Comparison of ENCODE assay signal across 15 cellular contexts in genomic region chrX:1589356-1590130, GRCh38. TPM values are rescaled to one million over a fixed set of nuclear protein-coding genes. Genes with fewer than 3 reads are reported as not detected.
DNase-seq lines count a peak whose midpoint lies in the region; ATAC-seq and TF ChIP-seq lines count a peak whose summit lies in the region.
"Had no signal": no experiment of that assay in that cellular context is flagged by ENCODE, and none has a peak within 500 bp of the region (broad histone marks: within the 10 kb centered on the region; RNA-seq: fewer than 3 reads in every experiment).

No MANE protein-coding gene starts in this region.

- DNase-seq in SKM-1 treated with dmso at 0.1 percent for 144 hours (lab: John Stamatoyannopoulos, UW; ENCODE audit: unreplicated experiment) (peak; percentile 34), SKM-1 (lab: John Stamatoyannopoulos, UW; ENCODE audit: unreplicated experiment) (no peak), HCT116 (ENCODE audit: low read depth, low spot score) (no peak), NCI-H82 treated with DMSO at 0.1 percent for 48 hours (lab: John Stamatoyannopoulos, UW; ENCODE audit: unreplicated experiment) (no peak), omental fat pad (ENCODE audit: low spot score) (no peak), NCI-H146 (lab: John Stamatoyannopoulos, UW) (no peak)
- no peak for DNase-seq in activated T-helper 1 cell treated with anti-CD3 and anti-CD28 coated beads, Interleukin-12 subunit alpha, Interleukin-12 subunit beta, Interleukin-2, Interleukin-4 antibody, amounts not matched to agents 30 ng/mL and 10 ng/mL and 1 ng/mL, durations not matched to agents 14 hours and 24 hours and 36 hours (ENCODE audit: low spot score)
- DNase-seq in naive thymus-derived CD4-positive, alpha-beta T cell, result peak in 1 of 9 donors; percentile 19
- DNase-seq: aorta, NCI-H1436, NCI-H774, nucleus accumbens had no signal

- POLR2A ChIA-PET in HCT116 (lab: Charles Lee), result no interaction called here
- POLR2A ChIA-PET in naive thymus-derived CD4-positive, alpha-beta T cell (lab: Charles Lee), result no interaction called here

- peak overlapping the region; percentile 29 for H3K27ac Mint-ChIP-seq in activated T-helper 1 cell treated with anti-CD3 and anti-CD28 coated beads, Interleukin-12 subunit alpha, Interleukin-12 subunit beta, Interleukin-2, Interleukin-4 antibody, amounts not matched to agents 30 ng/mL and 10 ng/mL and 1 ng/mL, durations not matched to agents 14 hours and 24 hours and 36 hours
- H3K27ac Mint-ChIP-seq in naive thymus-derived CD4-positive, alpha-beta T cell, result peak overlapping the region; percentile 70 to 89 (median 79)

- H3K36me3 ChIP-seq in HCT116 (ENCODE audit: control insufficient read depth in 1 of 2, insufficient read depth in 2 of 2, low read length in 2 of 2), result peaks cover 0 to 11% of the 10 kb centered on the region in 2 experiments; a peak in 2 of 4 replicates
- H3K36me3 ChIP-seq in naive thymus-derived CD4-positive, alpha-beta T cell (ENCODE audit: control insufficient read depth in 2 of 3, insufficient read depth in 3 of 3, low read length in 3 of 3), result peaks cover 0 to 21% (median 7%) of the 10 kb centered on the region in 3 experiments

- intact Hi-C loops in HCT116 (cut with micrococcal nuclease), result no loop called here
- intact Hi-C loops in activated T-helper 1 cell treated with anti-CD3 and anti-CD28 coated beads, Interleukin-12 subunit alpha, Interleukin-12 subunit beta, Interleukin-2, Interleukin-4 antibody, amounts not matched to agents 30 ng/mL and 10 ng/mL and 1 ng/mL, durations not matched to agents 14 hours and 24 hours and 36 hours (cut with micrococcal nuclease), result loop anchor here (2.0 to 5.0 kb wide), 3 partner anchors 197 to 1018 kb away; partner anchors contain the start of gene SLC25A6
- intact Hi-C loops in naive thymus-derived CD4-positive, alpha-beta T cell (cut with micrococcal nuclease), result loop anchor here (2.0 to 5.0 kb wide), 6 partner anchors 13 to 1272 kb away; partner anchors contain the start of genes CD99 (in 1 of the 2) and GTPBP6 (in 1 of the 2)

- no peaks in the 10 kb centered on the region for H4K20me1 ChIP-seq in HCT116 (ENCODE audit: insufficient read depth)

- no peak for TF ChIP-seq RAD21 in HCT116 (IDR thresholded peaks at IDR 0.05; ENCODE audit: low read depth)

- H3K4me1 Mint-ChIP-seq in activated T-helper 1 cell treated with anti-CD3 and anti-CD28 coated beads, Interleukin-12 subunit alpha, Interleukin-12 subunit beta, Interleukin-2, Interleukin-4 antibody, amounts not matched to agents 30 ng/mL and 10 ng/mL and 1 ng/mL, durations not matched to agents 14 hours and 24 hours and 36 hours (ENCODE audit: low read depth), result peaks cover 10% of the 10 kb centered on the region
- peaks cover 0 to 37% (median 23%) of the 10 kb centered on the region in 7 donors for H3K4me1 Mint-ChIP-seq in naive thymus-derived CD4-positive, alpha-beta T cell

- no peak for ATAC-seq in HCT116
- no peak for ATAC-seq in naive thymus-derived CD4-positive, alpha-beta T cell
- ATAC-seq in omental fat pad (ENCODE audit: low FRiP score), result no peak

- H3K4me3 Mint-ChIP-seq in activated T-helper 1 cell treated with anti-CD3 and anti-CD28 coated beads, Interleukin-12 subunit alpha, Interleukin-12 subunit beta, Interleukin-2, Interleukin-4 antibody, amounts not matched to agents 30 ng/mL and 10 ng/mL and 1 ng/mL, durations not matched to agents 14 hours and 24 hours and 36 hours, result no peak overlapping the region
- peak overlapping the region in 5 of 10 donors; percentile 3 to 70 (median 13) for H3K4me3 Mint-ChIP-seq in naive thymus-derived CD4-positive, alpha-beta T cell

- no peak overlapping the region for H3K9ac ChIP-seq in HCT116 (ENCODE audit: low read length)

- no peaks in the 10 kb centered on the region for H3K9me3 Mint-ChIP-seq in activated T-helper 1 cell treated with anti-CD3 and anti-CD28 coated beads, Interleukin-12 subunit alpha, Interleukin-12 subunit beta, Interleukin-2, Interleukin-4 antibody, amounts not matched to agents 30 ng/mL and 10 ng/mL and 1 ng/mL, durations not matched to agents 14 hours and 24 hours and 36 hours
- peaks cover 0 to 2% (median 0%) of the 10 kb centered on the region in 11 donors for H3K9me3 Mint-ChIP-seq in naive thymus-derived CD4-positive, alpha-beta T cell

- H3K4me3 ChIP-seq in HCT116 (replicated peaks in 1 of 2; ENCODE audit: low read depth in 1 of 2, low read length in 2 of 2), result no peak overlapping the region
- H3K4me3 ChIP-seq in naive thymus-derived CD4-positive, alpha-beta T cell (ENCODE audit: low read length), result no peak overlapping the region
- H3K4me3 ChIP-seq: spleen had no signal

- no peaks in the 10 kb centered on the region for H3K9me3 ChIP-seq in HCT116 (ENCODE audit: control insufficient read depth in 1 of 2, insufficient read depth in 1 of 2, low read depth in 1 of 2, low read length in 2 of 2)
- H3K9me3 ChIP-seq in naive thymus-derived CD4-positive, alpha-beta T cell (ENCODE audit: control insufficient read depth in 2 of 3, low read length in 3 of 3), result no peaks in the 10 kb centered on the region
- H3K9me3 ChIP-seq: spleen had no signal

- 0 out of 2 replicates have a peak overlapping the region, but pooled peaks have one; percentile 29 for H3K27ac ChIP-seq in HCT116 (ENCODE audit: low read depth, low read length)
- H3K27ac ChIP-seq in naive thymus-derived CD4-positive, alpha-beta T cell (ENCODE audit: low read depth, low read length), result no peak overlapping the region

- no peak overlapping the region for H2AFZ ChIP-seq in HCT116 (ENCODE audit: low read depth, low read length, poor library complexity, severe bottlenecking)

- CTCF ChIA-PET in HCT116 (lab: Charles Lee), result no interaction called here
- CTCF ChIA-PET in naive thymus-derived CD4-positive, alpha-beta T cell (lab: Charles Lee), result no interaction called here

- RAD21 ChIA-PET in HCT116 (lab: Charles Lee; ENCODE audit: low non-redundant PET in 1 of 2, low total read pairs in 2 of 2, uncharacterized antibody in 2 of 2, unreplicated experiment in 2 of 2), result no interaction called here

- no peak for TF ChIP-seq POLR2A in HCT116 (IDR thresholded peaks at IDR 0.05; ENCODE audit: borderline replicate concordance, extremely low read depth, insufficient read depth, insufficient read length)

- no peak for TF ChIP-seq CTCF in HCT116 (IDR thresholded peaks at IDR 0.05 in 2 of 3, conservative IDR thresholded peaks at IDR 0.05 in 1 of 3; ENCODE audit: borderline replicate concordance in 1 of 3, insufficient read depth in 1 of 3, low read depth in 2 of 3, low read length in 2 of 3)
- TF ChIP-seq CTCF in omental fat pad (IDR thresholded peaks at IDR 0.05), result no peak

- no TSS peak for BruUV-seq in HCT116 (replicated peaks; lab: Mats Ljungman, UMichigan)

- no peak overlapping the region for H3K4me2 ChIP-seq in HCT116 (ENCODE audit: low read length)

- no peaks in the 10 kb centered on the region for H3K9me2 ChIP-seq in HCT116 (ENCODE audit: insufficient read depth)

- peaks cover 28% of the 10 kb centered on the region for H3K79me2 ChIP-seq in HCT116 (ENCODE audit: insufficient read depth, low read length)

- H3K27me3 Mint-ChIP-seq in activated T-helper 1 cell treated with anti-CD3 and anti-CD28 coated beads, Interleukin-12 subunit alpha, Interleukin-12 subunit beta, Interleukin-2, Interleukin-4 antibody, amounts not matched to agents 30 ng/mL and 10 ng/mL and 1 ng/mL, durations not matched to agents 14 hours and 24 hours and 36 hours (ENCODE audit: insufficient read depth), result no peaks in the 10 kb centered on the region
- no peaks in the 10 kb centered on the region for H3K27me3 Mint-ChIP-seq in naive thymus-derived CD4-positive, alpha-beta T cell

- no peaks in the 10 kb centered on the region for H3K27me3 ChIP-seq in HCT116 (ENCODE audit: insufficient read depth, low read length)
- H3K27me3 ChIP-seq in naive thymus-derived CD4-positive, alpha-beta T cell (ENCODE audit: control insufficient read depth in 2 of 2, insufficient read depth in 2 of 2, low read length in 2 of 2), result no peaks in the 10 kb centered on the region
- H3K27me3 ChIP-seq: spleen had no signal

- peaks cover 3 to 13% of the 10 kb centered on the region in 2 experiments; a peak in 3 of 4 replicates for H3K4me1 ChIP-seq in HCT116 (ENCODE audit: control insufficient read depth in 1 of 2, insufficient read depth in 2 of 2, low read length in 2 of 2)
- H3K4me1 ChIP-seq in naive thymus-derived CD4-positive, alpha-beta T cell (ENCODE audit: control insufficient read depth in 2 of 2, insufficient read depth in 2 of 2, low read length in 2 of 2), result peaks cover 7 to 10% of the 10 kb centered on the region in 2 donors

- peaks cover 16% of the 10 kb centered on the region for H3K36me3 Mint-ChIP-seq in activated T-helper 1 cell treated with anti-CD3 and anti-CD28 coated beads, Interleukin-12 subunit alpha, Interleukin-12 subunit beta, Interleukin-2, Interleukin-4 antibody, amounts not matched to agents 30 ng/mL and 10 ng/mL and 1 ng/mL, durations not matched to agents 14 hours and 24 hours and 36 hours (ENCODE audit: low read depth)
- H3K36me3 Mint-ChIP-seq in naive thymus-derived CD4-positive, alpha-beta T cell, result peaks cover 0 to 10% (median 0%) of the 10 kb centered on the region in 5 donors

RNA-seq across cellular contexts. Expression of gene AKAP17A, which starts 1.9 kb away (rescaled TPM):
- total RNA-seq in HCT116 (2021; ENCODE audit: unreplicated experiment), result 35.4 TPM
- 22.0 and 30.0 TPM in 2 replicates for polyA plus RNA-seq in HCT116 (2012)
- 63.9 and 66.1 TPM in 2 replicates for total RNA-seq in activated T-helper 1 cell treated with anti-CD3 and anti-CD28 coated beads, Interleukin-12 subunit alpha, Interleukin-12 subunit beta, Interleukin-2, Interleukin-4 antibody, amounts not matched to agents 30 ng/mL and 10 ng/mL and 1 ng/mL, durations not matched to agents 14 hours and 24 hours and 36 hours
- 100 to 1,000 TPM in 4 of 5 experiments, 10 to 100 TPM in 1; 75.7 to 165 (median 125) TPM for total RNA-seq in naive thymus-derived CD4-positive, alpha-beta T cell
- polyA plus RNA-seq in naive thymus-derived CD4-positive, alpha-beta T cell, result 10 to 100 TPM; 19.2 to 66.9 TPM
- total RNA-seq in omental fat pad, result 10 to 100 TPM; 31.6 to 53.0 (median 46.9) TPM

RNA-seq across cellular contexts. Expression of gene ASMT, which starts 25.3 kb away (rescaled TPM):
- total RNA-seq in HCT116 (2021; ENCODE audit: unreplicated experiment) (not detected), omental fat pad (under 1 TPM in 1 of 4 donors, not detected in 3; 0.56 TPM)
- polyA plus RNA-seq in HCT116 (2012), result 0.18 TPM in 1 of 2 replicates, not detected in the other
- total RNA-seq in activated T-helper 1 cell treated with anti-CD3 and anti-CD28 coated beads, Interleukin-12 subunit alpha, Interleukin-12 subunit beta, Interleukin-2, Interleukin-4 antibody, amounts not matched to agents 30 ng/mL and 10 ng/mL and 1 ng/mL, durations not matched to agents 14 hours and 24 hours and 36 hours, result not detected in 2 replicates
- total RNA-seq in naive thymus-derived CD4-positive, alpha-beta T cell, result under 1 TPM in 1 of 5 experiments, not detected in 4; 0.32 TPM
- not detected for polyA plus RNA-seq in naive thymus-derived CD4-positive, alpha-beta T cell
- total RNA-seq: A172 had no signal

RNA-seq across cellular contexts. Expression of gene P2RY8, which starts 52.6 kb away (rescaled TPM):
- total RNA-seq in HCT116 (2021; ENCODE audit: unreplicated experiment), result 0.44 TPM
- polyA plus RNA-seq in HCT116 (2012), result not detected in 2 replicates
- 20.4 and 21.8 TPM in 2 replicates for total RNA-seq in activated T-helper 1 cell treated with anti-CD3 and anti-CD28 coated beads, Interleukin-12 subunit alpha, Interleukin-12 subunit beta, Interleukin-2, Interleukin-4 antibody, amounts not matched to agents 30 ng/mL and 10 ng/mL and 1 ng/mL, durations not matched to agents 14 hours and 24 hours and 36 hours
- 100 to 1,000 TPM; 109 to 158 (median 122) TPM for total RNA-seq in naive thymus-derived CD4-positive, alpha-beta T cell
- polyA plus RNA-seq in naive thymus-derived CD4-positive, alpha-beta T cell, result 100 to 1,000 TPM; 221 to 277 TPM
- total RNA-seq in omental fat pad, result 1 to 10 TPM; 1.7 to 5.5 (median 2.9) TPM
- total RNA-seq: A172, SK-MEL-5 had no signal
